In the genomic region with DNA sequence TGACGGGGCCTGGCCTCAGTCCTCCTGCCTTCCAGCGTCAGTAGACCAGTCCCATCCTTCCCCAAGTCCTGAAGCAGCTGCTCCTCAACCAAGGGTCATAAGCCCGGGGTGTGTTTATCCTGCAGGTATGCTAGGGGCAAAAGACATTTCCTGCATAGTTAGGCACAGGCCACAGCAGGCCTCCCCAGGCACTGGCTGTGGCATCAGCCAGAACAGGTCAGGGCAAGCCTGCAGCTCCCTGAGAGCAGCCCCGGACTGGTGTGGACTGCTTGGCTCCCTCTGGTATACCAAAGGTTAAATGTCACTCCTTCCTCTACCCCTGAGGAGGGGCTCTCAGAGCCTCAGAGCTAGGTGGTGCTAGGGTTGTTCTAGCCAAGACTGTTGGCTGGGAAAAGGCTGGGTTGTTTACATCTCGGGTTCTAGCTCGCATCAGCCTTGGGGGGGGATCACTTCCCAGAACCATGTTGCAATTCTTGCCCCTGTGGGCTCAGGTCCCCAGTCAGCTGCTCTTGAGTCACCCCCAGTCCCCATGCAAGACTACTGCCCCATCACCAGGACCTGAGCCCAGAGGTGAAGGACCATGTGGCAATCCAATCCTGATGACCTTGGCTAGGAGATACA, we compare ENCODE assay signal across 10 cellular contexts. TPM values are rescaled to one million over a fixed set of nuclear protein-coding genes. Genes with fewer than 3 reads are reported as not detected.
DNase-seq lines count a peak whose midpoint lies in the region; ATAC-seq and TF ChIP-seq lines count a peak whose summit lies in the region.
"Had no signal": no experiment of that assay in that cellular context is flagged by ENCODE, and none has a peak within 500 bp of the region (broad histone marks: within the 10 kb centered on the region; RNA-seq: fewer than 3 reads in every experiment).

No MANE protein-coding gene starts in this region.

- no peak overlapping the region for H3K27ac Mint-ChIP-seq in neural crest cell (ENCODE audit: unreplicated experiment)
- no peak overlapping the region for H3K27ac Mint-ChIP-seq in activated T-helper 17 cell treated with anti-CD3 and anti-CD28 coated beads, Interleukin-2, amount 50 U/mL, for 72 hours

- WGBS in esophagus muscularis mucosa, result 37% methylated on average over 4 of the region's 6 CpGs

- H3K4me1 ChIP-seq in esophagus muscularis mucosa, result peaks cover 24 to 69% (median 68%) of the 10 kb centered on the region in 4 donors

- peaks cover 15% of the 10 kb centered on the region for H3K36me3 Mint-ChIP-seq in neural crest cell (ENCODE audit: low read depth)
- H3K36me3 Mint-ChIP-seq in activated T-helper 17 cell treated with anti-CD3 and anti-CD28 coated beads, Interleukin-2, amount 50 U/mL, for 72 hours (ENCODE audit: low read depth), result peaks cover 26% of the 10 kb centered on the region

- peaks cover 33% of the 10 kb centered on the region for H3K27me3 Mint-ChIP-seq in neural crest cell (ENCODE audit: low read depth)
- peaks cover 15% of the 10 kb centered on the region for H3K27me3 Mint-ChIP-seq in activated T-helper 17 cell treated with anti-CD3 and anti-CD28 coated beads, Interleukin-2, amount 50 U/mL, for 72 hours

- peaks cover 49% of the 10 kb centered on the region for H3K36me3 ChIP-seq in MG63
- peaks cover 29 to 48% (median 42%) of the 10 kb centered on the region in 4 donors for H3K36me3 ChIP-seq in esophagus muscularis mucosa

- intact Hi-C loops in esophagus muscularis mucosa (cut with DNase I), result no loop called here

- H3K4me3 Mint-ChIP-seq in neural crest cell, result peak overlapping the region; percentile 90
- no peak overlapping the region for H3K4me3 Mint-ChIP-seq in activated T-helper 17 cell treated with anti-CD3 and anti-CD28 coated beads, Interleukin-2, amount 50 U/mL, for 72 hours

- no peak for TF ChIP-seq POLR2A in esophagus muscularis mucosa (IDR thresholded peaks at IDR 0.05; ENCODE audit: low read depth)

- H3K27ac ChIP-seq in esophagus muscularis mucosa (replicated peaks in 1 of 4), result peak overlapping the region; percentile 93 to 97 (median 95)

- H3K9me3 Mint-ChIP-seq in neural crest cell, result no peaks in the 10 kb centered on the region
- no peaks in the 10 kb centered on the region for H3K9me3 Mint-ChIP-seq in activated T-helper 17 cell treated with anti-CD3 and anti-CD28 coated beads, Interleukin-2, amount 50 U/mL, for 72 hours

- ATAC-seq in activated T-helper 17 cell treated with anti-CD3 and anti-CD28 coated beads, Interleukin-2, amount 50 U/mL, for 72 hours (replicated peaks), result no peak

- CTCF ChIA-PET in AG04449 (lab: Yijun Ruan, JAX), result interaction anchor here (1.1 to 13.5 kb wide), 10 partner anchors 9 to 283 kb away, joined by 4 to 272 read pairs (median 12); no protein-coding TSS in a partner anchor

- H3K4me1 Mint-ChIP-seq in neural crest cell, result peaks cover 31% of the 10 kb centered on the region
- H3K4me1 Mint-ChIP-seq in activated T-helper 17 cell treated with anti-CD3 and anti-CD28 coated beads, Interleukin-2, amount 50 U/mL, for 72 hours, result peaks cover 4% of the 10 kb centered on the region

- DNase-seq in AG04449 (ENCODE audit: low read depth, low spot score) (no peak), MG63 (no peak), esophagus muscularis mucosa (ENCODE audit: extremely low spot score) (no peak), neural crest cell (ENCODE audit: low read depth, low spot score) (no peak), NCI-H1105 treated with DMSO at 0.1 percent for 48 hours (lab: John Stamatoyannopoulos, UW) (no peak), NCI-H1417 (lab: John Stamatoyannopoulos, UW) (no peak), middle frontal gyrus (ENCODE audit: extremely low spot score, low spot score) (no peak)
- DNase-seq: dorsolateral prefrontal cortex had no signal

- TF ChIP-seq CTCF in AG04449 (IDR thresholded peaks at IDR 0.05; ENCODE audit: insufficient read depth, low read length, missing control alignments), result no peak
- no peak for TF ChIP-seq CTCF in esophagus muscularis mucosa (IDR thresholded peaks at IDR 0.05)
- TF ChIP-seq CTCF in neural crest cell (conservative IDR thresholded peaks at IDR 0.05), result no peak

- no peak for TF ChIP-seq EP300 in esophagus muscularis mucosa (IDR thresholded peaks at IDR 0.05)

- H3K9me3 ChIP-seq in MG63 (no peaks in the 10 kb centered on the region), esophagus muscularis mucosa (no peaks in the 10 kb centered on the region)
- H3K9me3 ChIP-seq: pancreas had no signal

- H3K4me3 ChIP-seq in AG04449 (ENCODE audit: low read depth, low read length) (peak overlapping the region; percentile 90), MG63 (peak overlapping the region; percentile 80), esophagus muscularis mucosa (peak overlapping the region; percentile 84 to 94 (median 90))

- H3K27me3 ChIP-seq in MG63 (no peaks in the 10 kb centered on the region), esophagus muscularis mucosa (no peaks in the 10 kb centered on the region)
- H3K27me3 ChIP-seq: pancreas had no signal

- POLR2A ChIA-PET in AG04449 (lab: Yijun Ruan, JAX), result interaction anchor here (1.2 to 9.2 kb wide), 4 partner anchors 9 to 20 kb away, joined by 3 to 158 read pairs (median 12); partner anchors contain the start of gene MRPL52

RNA-seq across cellular contexts. Expression of gene MMP14, which starts 2.9 kb away (rescaled TPM):
- total RNA-seq in MG63 (2014; rRNA removed; shearing (Covaris generic); ENCODE audit: low replicate concordance), result 85.2 and 124 TPM in 2 replicates
- total RNA-seq in esophagus muscularis mucosa, result 100 to 1,000 TPM in 3 of 4 donors, 10 to 100 TPM in 1; 83.9 to 149 (median 123) TPM
- total RNA-seq in neural crest cell, result 63.2 and 68.6 TPM in 2 replicates
- 1 to 10 TPM; 1.5 to 2.1 TPM for total RNA-seq in activated T-helper 17 cell treated with anti-CD3 and anti-CD28 coated beads, Interleukin-2, amount 50 U/mL, for 72 hours

RNA-seq across cellular contexts. Expression of gene MRPL52, which starts 9.6 kb away (rescaled TPM):
- total RNA-seq in MG63 (2014; rRNA removed; shearing (Covaris generic); ENCODE audit: low replicate concordance), result 22.1 and 92.8 TPM in 2 replicates
- total RNA-seq in esophagus muscularis mucosa (10 to 100 TPM; 27.0 to 64.5 (median 37.2) TPM), neural crest cell (117 and 137 TPM in 2 replicates)
- 100 to 1,000 TPM in 1 of 2 donors, 10 to 100 TPM in 1; 90.4 to 142 TPM for total RNA-seq in activated T-helper 17 cell treated with anti-CD3 and anti-CD28 coated beads, Interleukin-2, amount 50 U/mL, for 72 hours

RNA-seq across cellular contexts. Expression of gene SLC7A7, which starts 24.0 kb away (rescaled TPM):
- 4.0 TPM in 1 of 2 replicates, not detected in the other for total RNA-seq in MG63 (2014; rRNA removed; shearing (Covaris generic); ENCODE audit: low replicate concordance)
- total RNA-seq in esophagus muscularis mucosa (10 to 100 TPM in 3 of 4 donors, 1 to 10 TPM in 1; 9.6 to 22.9 (median 15.3) TPM), neural crest cell (0.54 and 0.64 TPM in 2 replicates)
- total RNA-seq in activated T-helper 17 cell treated with anti-CD3 and anti-CD28 coated beads, Interleukin-2, amount 50 U/mL, for 72 hours, result under 1 TPM; 0.15 to 0.71 TPM

RNA-seq across cellular contexts. Expression of gene LRP10, which starts 32.3 kb away (rescaled TPM):
- 6.4 and 21.9 TPM in 2 replicates for total RNA-seq in MG63 (2014; rRNA removed; shearing (Covaris generic); ENCODE audit: low replicate concordance)
- total RNA-seq in esophagus muscularis mucosa, result 100 to 1,000 TPM; 111 to 279 (median 197) TPM
- 14.3 and 16.3 TPM in 2 replicates for total RNA-seq in neural crest cell
- total RNA-seq in activated T-helper 17 cell treated with anti-CD3 and anti-CD28 coated beads, Interleukin-2, amount 50 U/mL, for 72 hours, result 10 to 100 TPM; 61.3 to 78.1 TPM

RNA-seq across cellular contexts. Expression of gene REM2, which starts 43.8 kb away (rescaled TPM):
- total RNA-seq in MG63 (2014; rRNA removed; shearing (Covaris generic); ENCODE audit: low replicate concordance), result not detected in 2 replicates
- total RNA-seq in esophagus muscularis mucosa (under 1 TPM; 0.26 to 0.66 (median 0.38) TPM), neural crest cell (3.0 and 3.6 TPM in 2 replicates)
- total RNA-seq in activated T-helper 17 cell treated with anti-CD3 and anti-CD28 coated beads, Interleukin-2, amount 50 U/mL, for 72 hours, result 1 to 10 TPM in 1 of 2 donors, under 1 TPM in 1; 0.56 to 1.3 TPM

Comparison
In these comparisons a context has a peak if more than half of its experiments do, and no peak if none do; other contexts are left out.
1. RNA of gene MMP14, which starts 2.9 kb away (total RNA-seq): 83.9 to 149 TPM in esophagus muscularis mucosa, 85.2 to 124 TPM in MG63 and 63.2 to 68.6 TPM in neural crest cell; 1.5 to 2.1 TPM in activated T-helper 17 cell treated with anti-CD3 and anti-CD28 coated beads, Interleukin-2, amount 50 U/mL, for 72 hours; every median in the first group is over 10 times any median in the second.
2. Peak in every context shown above with its lines, with median percentiles within 50 percentile points of each other: H3K4me3 ChIP-seq.